ENCODE assay signal across 12 cellular contexts in the genomic region with DNA sequence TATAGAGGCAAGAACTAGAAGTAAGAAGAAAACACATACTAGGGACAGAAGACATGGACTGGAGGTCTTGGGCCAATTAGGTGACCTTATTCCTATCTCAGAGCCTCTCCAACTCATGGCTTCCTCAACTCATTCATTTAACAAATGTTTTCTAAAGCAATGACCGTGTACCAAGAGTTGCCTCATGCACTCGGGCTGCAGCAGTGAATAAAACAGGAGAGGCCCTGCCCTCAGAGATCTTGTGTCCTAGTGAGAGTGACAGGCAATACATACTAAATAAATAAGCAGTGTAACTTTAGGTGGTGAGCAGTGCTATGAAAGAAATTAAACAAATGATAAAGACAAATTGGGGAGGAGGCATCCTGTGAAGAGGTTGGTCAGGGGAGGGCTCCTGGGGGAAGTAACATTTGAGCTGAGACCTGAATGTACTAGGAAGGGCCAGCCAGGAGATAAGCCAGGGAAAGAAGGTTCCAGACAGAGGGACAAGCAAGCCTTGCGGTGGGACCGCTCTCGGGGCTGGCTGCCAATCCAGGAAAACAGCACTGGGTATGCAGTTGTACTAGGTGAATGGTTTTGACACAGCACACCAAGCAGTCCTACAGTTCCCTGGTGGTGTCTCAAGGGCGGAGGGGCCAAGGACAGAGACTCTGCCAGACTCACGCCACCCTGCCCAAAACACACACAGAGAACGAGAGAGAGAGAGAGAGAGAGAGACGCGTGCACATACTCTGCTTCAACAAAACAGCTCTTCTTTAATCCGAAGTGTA. TPM values are rescaled to one million over a fixed set of nuclear protein-coding genes. Genes with fewer than 3 reads are reported as not detected.
A peak's percentile ranks its signal among the peaks of the same experiment; 100 is the strongest.
DNase-seq lines count a peak whose midpoint lies in the region; FAIRE-seq and TF ChIP-seq lines count a peak whose summit lies in the region.
"Had no signal": no experiment of that assay in that cellular context is flagged by ENCODE, and none has a peak within 500 bp of the region (broad histone marks: within the 10 kb centered on the region; RNA-seq: fewer than 3 reads in every experiment).

No MANE protein-coding gene starts in this region.

- no peak for DNase-seq in activated CD4-positive, alpha-beta T cell treated with anti-CD3 and anti-CD28 coated beads, Interleukin-2, amount 10 ng/mL, durations not matched to agents 24 days and 14 days
- no peak for DNase-seq in activated CD4-positive, alpha-beta T cell treated with anti-CD3 and anti-CD28 coated beads, Interleukin-2, amount 50 U/mL, for 1 hour
- no peak for DNase-seq in astrocyte (ENCODE audit: low read depth)
- peak in 21 of 49 donors; percentile 20 to 69 (median 33) for DNase-seq in substantia nigra (lab: John Stamatoyannopoulos, UW)
- DNase-seq in cortex of kidney (lab: John Stamatoyannopoulos, UW): no peak
- no peak for DNase-seq in A172 (ENCODE audit: low spot score)
- no peak for DNase-seq in SJCRH30
- DNase-seq: kidney; stimulated activated CD4-positive, alpha-beta T cell treated with anti-CD3 and anti-CD28 coated beads, Interleukin-1b, Interleukin-23, amount 100 ng/mL, for 48 hours had no signal

- H3K27ac ChIP-seq in astrocyte (ENCODE audit: low read depth, low read length) (no peak overlapping the region), layer of hippocampus (ENCODE audit: low read depth, low read length) (peak overlapping the region; percentile 88), substantia nigra (ENCODE audit: low read depth, low read length, poor library complexity, severe bottlenecking) (peak overlapping the region; percentile 92), SJCRH30 (no peak overlapping the region)

- no peak overlapping the region for H2AFZ ChIP-seq in astrocyte (ENCODE audit: low read depth, low read length)

- H3K36me3 Mint-ChIP-seq in activated CD4-positive, alpha-beta T cell treated with anti-CD3 and anti-CD28 coated beads, Interleukin-2, amount 10 ng/mL, durations not matched to agents 24 days and 14 days (ENCODE audit: low read depth): no peaks in the 10 kb centered on the region
- no peaks in the 10 kb centered on the region for H3K36me3 Mint-ChIP-seq in astrocyte (ENCODE audit: low read depth, unreplicated experiment)

- no peaks in the 10 kb centered on the region for H3K79me2 ChIP-seq in astrocyte (ENCODE audit: insufficient read depth, low read length)

- H3K4me1 ChIP-seq in astrocyte (ENCODE audit: insufficient read depth, low read length) (peaks cover 9% of the 10 kb centered on the region), SJCRH30 (no peaks in the 10 kb centered on the region; the same call in 1 of the 2 replicates)

- H3K4me2 ChIP-seq in astrocyte (ENCODE audit: low read length): peak overlapping the region; percentile 66

- TF ChIP-seq CTCF in astrocyte (IDR thresholded peaks at IDR 0.05; ENCODE audit: insufficient read depth, low read depth, low read length): no peak

- H3K4me3 Mint-ChIP-seq in activated CD4-positive, alpha-beta T cell treated with anti-CD3 and anti-CD28 coated beads, Interleukin-2, amount 10 ng/mL, durations not matched to agents 24 days and 14 days: peak overlapping the region; percentile 38
- no peak overlapping the region for H3K4me3 Mint-ChIP-seq in astrocyte (ENCODE audit: unreplicated experiment)

- H3K4me1 Mint-ChIP-seq in activated CD4-positive, alpha-beta T cell treated with anti-CD3 and anti-CD28 coated beads, Interleukin-2, amount 10 ng/mL, durations not matched to agents 24 days and 14 days: peaks cover 39% of the 10 kb centered on the region
- H3K4me1 Mint-ChIP-seq in astrocyte (ENCODE audit: low read depth, unreplicated experiment): peaks cover 12% of the 10 kb centered on the region

- H4K20me1 ChIP-seq in astrocyte (ENCODE audit: insufficient read depth, low read length): no peaks in the 10 kb centered on the region

- no peak for FAIRE-seq in astrocyte (lab: Jason Lieb, UNC)
- FAIRE-seq: A204.1, kidney had no signal

- H3K9ac ChIP-seq in astrocyte (ENCODE audit: low read length): no peak overlapping the region

- no peaks in the 10 kb centered on the region for H3K27me3 Mint-ChIP-seq in activated CD4-positive, alpha-beta T cell treated with anti-CD3 and anti-CD28 coated beads, Interleukin-2, amount 10 ng/mL, durations not matched to agents 24 days and 14 days
- peaks cover 15% of the 10 kb centered on the region for H3K27me3 Mint-ChIP-seq in astrocyte (ENCODE audit: low read depth, unreplicated experiment)

- peak overlapping the region; percentile 12 for H3K27ac Mint-ChIP-seq in activated CD4-positive, alpha-beta T cell treated with anti-CD3 and anti-CD28 coated beads, Interleukin-2, amount 10 ng/mL, durations not matched to agents 24 days and 14 days
- H3K27ac Mint-ChIP-seq in astrocyte (ENCODE audit: unreplicated experiment): no peak overlapping the region

- H3K27me3 ChIP-seq in astrocyte (ENCODE audit: insufficient read depth, low read length) (peaks cover 4% of the 10 kb centered on the region), layer of hippocampus (ENCODE audit: control insufficient read depth, insufficient read depth, low read length) (no peaks in the 10 kb centered on the region), SJCRH30 (no peaks in the 10 kb centered on the region)

- no peak overlapping the region for H3K4me3 ChIP-seq in astrocyte (ENCODE audit: insufficient read depth, low read depth, low read length)
- no peak overlapping the region for H3K4me3 ChIP-seq in SJCRH30

- intact Hi-C loops in activated CD4-positive, alpha-beta T cell treated with anti-CD3 and anti-CD28 coated beads, Interleukin-2, amount 10 ng/mL, durations not matched to agents 24 days and 14 days (cut with micrococcal nuclease): loop anchor here (10.0 kb wide), 1 partner anchor 47 kb away; no protein-coding TSS in a partner anchor

- H3K36me3 ChIP-seq in astrocyte (ENCODE audit: insufficient read depth, low read length): no peaks in the 10 kb centered on the region
- no peaks in the 10 kb centered on the region for H3K36me3 ChIP-seq in SJCRH30

- H3K9me3 Mint-ChIP-seq in activated CD4-positive, alpha-beta T cell treated with anti-CD3 and anti-CD28 coated beads, Interleukin-2, amount 10 ng/mL, durations not matched to agents 24 days and 14 days: no peaks in the 10 kb centered on the region
- H3K9me3 Mint-ChIP-seq in astrocyte (ENCODE audit: unreplicated experiment): no peaks in the 10 kb centered on the region

- H3K9me3 ChIP-seq in astrocyte (ENCODE audit: insufficient read depth, low read depth, low read length) (no peaks in the 10 kb centered on the region), SJCRH30 (replicated peaks) (no peaks in the 10 kb centered on the region)

RNA-seq across cellular contexts. Expression of a gene that starts 1.3 kb away (rescaled TPM):
- total RNA-seq in activated CD4-positive, alpha-beta T cell treated with anti-CD3 and anti-CD28 coated beads, Interleukin-2, amount 10 ng/mL, durations not matched to agents 24 days and 14 days: 4.8 and 5.5 TPM in 2 replicates
- total RNA-seq in astrocyte: not detected in 2 replicates
- not detected in 2 replicates for total RNA-seq in A172 (2014; rRNA removed; shearing (Covaris generic))
- 0.24 TPM in 1 of 2 replicates, not detected in the other for total RNA-seq in SJCRH30 (2014; rRNA removed; shearing (Covaris generic))
- total RNA-seq: LHCN-M2 had no signal

Comparison
In these comparisons a context has a peak if more than half of its experiments do, and no peak if none do; other contexts are left out.
1. H3K27ac ChIP-seq: peak in layer of hippocampus (single experiment) and substantia nigra (single experiment); none in astrocyte (single experiment) and SJCRH30 (single experiment).